ENCODE assay signal across 10 cellular contexts in the genomic region with DNA sequence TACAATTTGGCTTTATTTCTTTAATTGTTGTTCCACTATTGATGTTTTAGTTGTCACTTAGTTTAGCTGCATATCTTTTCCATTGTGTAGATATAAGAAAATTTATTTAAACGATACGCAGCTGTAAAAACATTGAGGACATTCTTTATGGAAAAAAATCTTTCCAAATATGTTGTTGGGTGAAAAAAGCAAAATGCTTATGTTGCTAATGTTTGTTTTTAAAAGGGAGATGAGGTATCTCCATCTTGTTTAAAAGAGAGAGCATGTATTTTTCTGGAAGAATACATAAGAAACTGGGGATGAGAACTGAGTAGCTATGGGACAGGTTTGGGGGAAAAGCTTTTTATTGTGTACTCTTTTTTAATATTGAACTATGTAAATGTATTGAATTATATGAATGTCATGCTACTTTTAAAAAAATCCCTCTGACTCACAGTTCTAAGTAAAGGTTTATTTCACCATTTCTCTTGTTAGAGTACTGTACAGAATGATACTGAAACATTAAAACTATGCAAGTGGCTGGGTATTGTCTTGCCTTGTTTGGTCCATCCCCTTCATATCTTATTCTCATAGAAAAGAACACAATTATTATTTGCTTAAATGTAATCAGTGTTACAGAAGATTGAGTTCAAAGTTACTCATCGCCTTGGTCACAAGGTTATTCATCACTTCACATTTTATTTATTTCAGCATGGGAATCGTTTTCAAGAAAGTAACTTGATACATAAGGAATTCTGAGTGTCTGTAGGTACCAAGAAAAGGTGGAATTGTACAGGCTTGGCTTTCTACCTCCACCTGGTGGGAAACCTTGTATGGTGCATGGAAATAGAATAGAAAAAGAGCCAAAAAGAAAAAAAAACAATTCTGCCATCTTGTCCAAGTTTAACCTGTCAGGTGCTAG.
DNase-seq lines count a peak whose midpoint lies in the region; ATAC-seq and TF ChIP-seq lines count a peak whose summit lies in the region.
"Had no signal": no experiment of that assay in that cellular context is flagged by ENCODE, and none has a peak within 500 bp of the region (broad histone marks: within the 10 kb centered on the region; RNA-seq: fewer than 3 reads in every experiment).

No MANE protein-coding gene starts in this region.

- ATAC-seq in GM21390 (IDR thresholded peaks at IDR 0.05; ENCODE audit: unreplicated experiment): no peak

- DNase-seq in LNCaP clone FGC (ENCODE audit: low read depth) (no peak), brain microvascular endothelial cell (peak; percentile 6), mesendoderm (peak; percentile 62), caudate nucleus (lab: John Stamatoyannopoulos, UW) (no peak), HuH-7.5 (ENCODE audit: low spot score) (no peak), right atrium auricular region (ENCODE audit: low spot score) (no peak)
- DNase-seq: midbrain, NCI-H446 had no signal

- H4K8ac ChIP-seq in mesendoderm (ENCODE audit: low read depth, low read length): no peak overlapping the region

- no peak overlapping the region for H3K9ac ChIP-seq in mesendoderm (ENCODE audit: low read length)

- in situ Hi-C loops in brain microvascular endothelial cell (cut with HindIII; ENCODE audit: low pct_ligation_motif_present, low sequenced_read_pairs): no loop called here

- H3K9me2 ChIP-seq in DOHH2 (replicated peaks; ENCODE audit: control insufficient read depth, low read length): no peaks in the 10 kb centered on the region

- no peak overlapping the region for H3K18ac ChIP-seq in mesendoderm (ENCODE audit: low read length)

- H3K9me3 ChIP-seq in DOHH2 (ENCODE audit: control insufficient read depth, insufficient read depth, low read length) (no peaks in the 10 kb centered on the region), right atrium auricular region (peaks cover 0 to 7% of the 10 kb centered on the region in 2 donors)

- H3K36me3 ChIP-seq in DOHH2 (ENCODE audit: control insufficient read depth, low read length) (peaks cover 73% of the 10 kb centered on the region), brain microvascular endothelial cell (replicated peaks) (peaks cover 2% of the 10 kb centered on the region), mesendoderm (ENCODE audit: control insufficient read depth, insufficient read depth, low read length) (no peaks in the 10 kb centered on the region), right atrium auricular region (peaks cover 18% of the 10 kb centered on the region)

- no peak overlapping the region for H3K27ac ChIP-seq in DOHH2 (ENCODE audit: low read depth, low read length)
- peak overlapping the region; percentile 53 for H3K27ac ChIP-seq in brain microvascular endothelial cell
- no peak overlapping the region for H3K27ac ChIP-seq in mesendoderm (ENCODE audit: low read depth, low read length)
- no peak overlapping the region for H3K27ac ChIP-seq in caudate nucleus (ENCODE audit: low read depth, low read length)
- H3K27ac ChIP-seq in right atrium auricular region: no peak overlapping the region

- H4K5ac ChIP-seq in mesendoderm (ENCODE audit: low read length): no peak overlapping the region

- H4K20me1 ChIP-seq in DOHH2 (ENCODE audit: control insufficient read depth, insufficient read depth, low read depth, low read length): no peaks in the 10 kb centered on the region

- no peak overlapping the region for H3K4ac ChIP-seq in mesendoderm (ENCODE audit: low read depth, low read length)

- no peaks in the 10 kb centered on the region for H3K27me3 ChIP-seq in DOHH2 (ENCODE audit: control insufficient read depth, low read length)
- H3K27me3 ChIP-seq in brain microvascular endothelial cell (replicated peaks): no peaks in the 10 kb centered on the region
- no peaks in the 10 kb centered on the region for H3K27me3 ChIP-seq in mesendoderm (ENCODE audit: insufficient read depth, low read length, poor library complexity)
- H3K27me3 ChIP-seq in right atrium auricular region: no peaks in the 10 kb centered on the region

- peaks cover 16% of the 10 kb centered on the region for H3K79me2 ChIP-seq in DOHH2 (ENCODE audit: control insufficient read depth, low read length)
- H3K79me2 ChIP-seq in mesendoderm (ENCODE audit: control insufficient read depth, insufficient read depth, low read length): no peaks in the 10 kb centered on the region

- H3F3A ChIP-seq in DOHH2 (ENCODE audit: control insufficient read depth, insufficient read depth): no peaks in the 10 kb centered on the region; the same call in none of the 2 replicates

- H3K79me1 ChIP-seq in mesendoderm (ENCODE audit: low read length): peaks cover 1% of the 10 kb centered on the region

- no peak overlapping the region for H3K4me2 ChIP-seq in DOHH2 (ENCODE audit: low read length)
- no peak overlapping the region for H3K4me2 ChIP-seq in mesendoderm (ENCODE audit: low read length)

- WGBS in mesendoderm (ENCODE audit: extremely low coverage, insufficient coverage, low lambda C conversion rate): no CpG with 5 or more reads among the region's 4 CpGs

- H2AK5ac ChIP-seq in mesendoderm (ENCODE audit: low read length): no peak overlapping the region

- TF ChIP-seq CTCF in DOHH2 (IDR thresholded peaks at IDR 0.05; ENCODE audit: low read depth, low read length, poor library complexity, severe bottlenecking) (peak; percentile 53), LNCaP clone FGC (IDR thresholded peaks at IDR 0.05; ENCODE audit: control insufficient read depth, extremely low read depth, insufficient read depth) (peak; percentile 54), brain microvascular endothelial cell (IDR thresholded peaks at IDR 0.05; ENCODE audit: low read depth, low read length, missing control alignments) (peak; percentile 51), right atrium auricular region (IDR thresholded peaks at IDR 0.05) (no peak)

- H3K4me3 ChIP-seq in DOHH2 (ENCODE audit: low read length) (no peak overlapping the region), LNCaP clone FGC (ENCODE audit: low read depth, low read length) (no peak overlapping the region), brain microvascular endothelial cell (ENCODE audit: low read depth, low read length) (no peak overlapping the region), mesendoderm (ENCODE audit: low read length) (no peak overlapping the region), right atrium auricular region (no peak overlapping the region)

- no peak overlapping the region for H2BK15ac ChIP-seq in mesendoderm (replicated peaks; ENCODE audit: low read depth)

- no peaks in the 10 kb centered on the region for H3K4me1 ChIP-seq in DOHH2 (ENCODE audit: control insufficient read depth, low read length)
- no peaks in the 10 kb centered on the region for H3K4me1 ChIP-seq in mesendoderm (ENCODE audit: control insufficient read depth, low read depth, low read length)
- H3K4me1 ChIP-seq in right atrium auricular region: no peaks in the 10 kb centered on the region

- H2BK120ac ChIP-seq in mesendoderm (ENCODE audit: low read depth, low read length): no peak overlapping the region

- H2BK5ac ChIP-seq in mesendoderm (ENCODE audit: low read length): no peak overlapping the region

- no peak overlapping the region for H3K23ac ChIP-seq in mesendoderm (ENCODE audit: low read length)

- no peak overlapping the region for H3K56ac ChIP-seq in mesendoderm (ENCODE audit: low read length)

Comparison
In these comparisons a context has a peak if more than half of its experiments do, and no peak if none do; other contexts are left out.
1. CTCF ChIP-seq: peak in DOHH2 (single experiment), LNCaP clone FGC (single experiment) and brain microvascular endothelial cell (single experiment); none in right atrium auricular region (0 of 2).
2. DNase-seq: peak in brain microvascular endothelial cell (single experiment) and mesendoderm (single experiment); none in LNCaP clone FGC (single experiment), caudate nucleus (0 of 61), HuH-7.5 (single experiment) and right atrium auricular region (single experiment).